In the genomic region with DNA sequence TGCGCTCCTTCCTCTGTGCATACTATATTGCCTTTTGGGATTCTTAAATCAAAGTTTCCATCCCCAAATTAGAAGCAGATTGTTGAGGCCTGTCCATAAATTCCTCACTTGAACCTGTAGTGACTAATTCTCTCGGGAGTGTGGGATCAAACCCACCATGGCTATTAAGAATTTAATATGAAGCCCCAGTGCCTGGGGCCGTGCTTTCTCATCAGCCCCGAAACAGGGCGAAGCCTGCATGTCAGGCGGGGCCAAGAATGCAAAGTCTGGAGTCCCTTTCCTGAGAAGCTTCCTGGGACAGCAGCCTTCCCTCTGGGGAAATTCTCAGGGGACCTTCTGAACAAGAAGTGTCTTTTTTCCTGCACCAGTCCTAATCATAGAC, we compare ENCODE assay signal across 1 cellular context.
TF ChIP-seq lines count a peak whose summit lies in the region.

No MANE protein-coding gene starts in this region.

TF ChIP-seq in GM23338, 12 proteins besides CTCF, POLR2A, EP300 and RAD21:
- TF ChIP-seq NANOG (IDR thresholded peaks at IDR 0.05; ENCODE audit: borderline replicate concordance) (no peak), ZNF114 (CRISPR knock-in tag; IDR thresholded peaks at IDR 0.05) (no peak), STAT1 (IDR thresholded peaks at IDR 0.05; ENCODE audit: unreplicated experiment) (no peak), EZH2 (IDR thresholded peaks at IDR 0.05; ENCODE audit: low read depth, unreplicated experiment) (no peak), POLR2AphosphoS5 (IDR thresholded peaks at IDR 0.05; ENCODE audit: low read depth) (no peak), EZH2phosphoT487 (IDR thresholded peaks at IDR 0.05; ENCODE audit: unreplicated experiment) (no peak)
- TF ChIP-seq, protein P1, sequence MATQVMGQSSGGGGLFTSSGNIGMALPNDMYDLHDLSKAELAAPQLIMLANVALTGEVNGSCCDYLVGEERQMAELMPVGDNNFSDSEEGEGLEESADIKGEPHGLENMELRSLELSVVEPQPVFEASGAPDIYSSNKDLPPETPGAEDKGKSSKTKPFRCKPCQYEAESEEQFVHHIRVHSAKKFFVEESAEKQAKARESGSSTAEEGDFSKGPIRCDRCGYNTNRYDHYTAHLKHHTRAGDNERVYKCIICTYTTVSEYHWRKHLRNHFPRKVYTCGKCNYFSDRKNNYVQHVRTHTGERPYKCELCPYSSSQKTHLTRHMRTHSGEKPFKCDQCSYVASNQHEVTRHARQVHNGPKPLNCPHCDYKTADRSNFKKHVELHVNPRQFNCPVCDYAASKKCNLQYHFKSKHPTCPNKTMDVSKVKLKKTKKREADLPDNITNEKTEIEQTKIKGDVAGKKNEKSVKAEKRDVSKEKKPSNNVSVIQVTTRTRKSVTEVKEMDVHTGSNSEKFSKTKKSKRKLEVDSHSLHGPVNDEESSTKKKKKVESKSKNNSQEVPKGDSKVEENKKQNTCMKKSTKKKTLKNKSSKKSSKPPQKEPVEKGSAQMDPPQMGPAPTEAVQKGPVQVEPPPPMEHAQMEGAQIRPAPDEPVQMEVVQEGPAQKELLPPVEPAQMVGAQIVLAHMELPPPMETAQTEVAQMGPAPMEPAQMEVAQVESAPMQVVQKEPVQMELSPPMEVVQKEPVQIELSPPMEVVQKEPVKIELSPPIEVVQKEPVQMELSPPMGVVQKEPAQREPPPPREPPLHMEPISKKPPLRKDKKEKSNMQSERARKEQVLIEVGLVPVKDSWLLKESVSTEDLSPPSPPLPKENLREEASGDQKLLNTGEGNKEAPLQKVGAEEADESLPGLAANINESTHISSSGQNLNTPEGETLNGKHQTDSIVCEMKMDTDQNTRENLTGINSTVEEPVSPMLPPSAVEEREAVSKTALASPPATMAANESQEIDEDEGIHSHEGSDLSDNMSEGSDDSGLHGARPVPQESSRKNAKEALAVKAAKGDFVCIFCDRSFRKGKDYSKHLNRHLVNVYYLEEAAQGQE (IDR thresholded peaks at IDR 0.05; ENCODE audit: unreplicated experiment), result no peak
- TF ChIP-seq, protein P2, sequence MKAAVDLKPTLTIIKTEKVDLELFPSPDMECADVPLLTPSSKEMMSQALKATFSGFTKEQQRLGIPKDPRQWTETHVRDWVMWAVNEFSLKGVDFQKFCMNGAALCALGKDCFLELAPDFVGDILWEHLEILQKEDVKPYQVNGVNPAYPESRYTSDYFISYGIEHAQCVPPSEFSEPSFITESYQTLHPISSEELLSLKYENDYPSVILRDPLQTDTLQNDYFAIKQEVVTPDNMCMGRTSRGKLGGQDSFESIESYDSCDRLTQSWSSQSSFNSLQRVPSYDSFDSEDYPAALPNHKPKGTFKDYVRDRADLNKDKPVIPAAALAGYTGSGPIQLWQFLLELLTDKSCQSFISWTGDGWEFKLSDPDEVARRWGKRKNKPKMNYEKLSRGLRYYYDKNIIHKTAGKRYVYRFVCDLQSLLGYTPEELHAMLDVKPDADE (IDR thresholded peaks at IDR 0.05), result no peak
